ENCODE assay signal across 9 cellular contexts in the genomic region with DNA sequence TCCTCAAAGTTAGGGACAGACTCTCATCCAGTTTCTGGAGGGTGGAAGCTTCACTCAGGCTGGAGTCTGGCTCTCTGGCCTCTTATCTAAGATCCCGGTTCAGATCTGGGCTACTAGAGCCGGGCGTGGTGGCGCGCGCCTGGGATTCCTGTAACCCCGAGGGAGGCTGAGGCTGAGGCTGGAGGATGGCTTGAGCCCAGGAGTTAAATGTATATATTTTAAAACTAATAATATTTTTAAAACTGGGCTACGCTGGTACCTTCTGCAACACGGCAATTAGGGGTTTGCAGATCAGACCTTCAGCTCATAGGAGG.
DNase-seq lines count a peak whose midpoint lies in the region; ATAC-seq lines count a peak whose summit lies in the region.
"Had no signal": no experiment of that assay in that cellular context is flagged by ENCODE, and none has a peak within 500 bp of the region (broad histone marks: within the 10 kb centered on the region; RNA-seq: fewer than 3 reads in every experiment).

No MANE protein-coding gene starts in this region.

- peaks cover 19% of the 10 kb centered on the region for H3K4me1 Mint-ChIP-seq in stimulated activated naive CD8-positive, alpha-beta T cell treated with anti-CD3 and anti-CD28 coated beads, Interleukin-15, Interleukin-2, amounts not matched to agents 100 ng/mL and 50 ng/mL, for 24 hours (ENCODE audit: low read depth)
- H3K4me1 Mint-ChIP-seq in central memory CD8-positive, alpha-beta T cell: peaks cover 15% of the 10 kb centered on the region

- H3K36me3 Mint-ChIP-seq in stimulated activated naive CD8-positive, alpha-beta T cell treated with anti-CD3 and anti-CD28 coated beads, Interleukin-15, Interleukin-2, amounts not matched to agents 100 ng/mL and 50 ng/mL, for 24 hours (ENCODE audit: low read depth): no peaks in the 10 kb centered on the region
- peaks cover 7% of the 10 kb centered on the region for H3K36me3 Mint-ChIP-seq in central memory CD8-positive, alpha-beta T cell (ENCODE audit: insufficient read depth)

- peak overlapping the region; percentile 95 for H3K27ac Mint-ChIP-seq in stimulated activated naive CD8-positive, alpha-beta T cell treated with anti-CD3 and anti-CD28 coated beads, Interleukin-15, Interleukin-2, amounts not matched to agents 100 ng/mL and 50 ng/mL, for 24 hours
- H3K27ac Mint-ChIP-seq in central memory CD8-positive, alpha-beta T cell (ENCODE audit: low read depth): peak overlapping the region; percentile 95

- H3K27me3 ChIP-seq in mucosa of stomach (ENCODE audit: control insufficient read depth, insufficient read depth, low read length): no peaks in the 10 kb centered on the region

- peaks cover 10% of the 10 kb centered on the region for H3K27me3 Mint-ChIP-seq in stimulated activated naive CD8-positive, alpha-beta T cell treated with anti-CD3 and anti-CD28 coated beads, Interleukin-15, Interleukin-2, amounts not matched to agents 100 ng/mL and 50 ng/mL, for 24 hours
- peaks cover 10% of the 10 kb centered on the region for H3K27me3 Mint-ChIP-seq in central memory CD8-positive, alpha-beta T cell

- peak overlapping the region; percentile 94 for H3K4me3 ChIP-seq in mucosa of stomach (ENCODE audit: low read length)

- no peak for DNase-seq in stimulated activated naive CD8-positive, alpha-beta T cell treated with anti-CD3 and anti-CD28 coated beads, Interleukin-15, Interleukin-2, amounts not matched to agents 100 U/mL and 50 U/mL, for 24 hours
- DNase-seq in central memory CD8-positive, alpha-beta T cell (ENCODE audit: low spot score in 2 of 2): no peak
- no peak for DNase-seq in stimulated activated CD4-positive, alpha-beta T cell treated with anti-CD3 and anti-CD28 coated beads, Interleukin-12 subunit alpha, Interleukin-12 subunit beta, amount 100 ng/mL, for 4 hours
- DNase-seq: cortex of kidney had no signal

- no peaks in the 10 kb centered on the region for H3K36me3 ChIP-seq in mucosa of stomach (ENCODE audit: control insufficient read depth, insufficient read depth, low read length)

- peaks cover 9% of the 10 kb centered on the region for H3K4me1 ChIP-seq in mucosa of stomach (ENCODE audit: control insufficient read depth, insufficient read depth, low read length)

- H3K9ac ChIP-seq in mucosa of stomach (ENCODE audit: low read length): peak overlapping the region; percentile 94

- H3K9me3 Mint-ChIP-seq in stimulated activated naive CD8-positive, alpha-beta T cell treated with anti-CD3 and anti-CD28 coated beads, Interleukin-15, Interleukin-2, amounts not matched to agents 100 ng/mL and 50 ng/mL, for 24 hours: no peaks in the 10 kb centered on the region
- H3K9me3 Mint-ChIP-seq in central memory CD8-positive, alpha-beta T cell: no peaks in the 10 kb centered on the region

- peak overlapping the region; percentile 97 for H3K4me3 Mint-ChIP-seq in stimulated activated naive CD8-positive, alpha-beta T cell treated with anti-CD3 and anti-CD28 coated beads, Interleukin-15, Interleukin-2, amounts not matched to agents 100 ng/mL and 50 ng/mL, for 24 hours
- H3K4me3 Mint-ChIP-seq in central memory CD8-positive, alpha-beta T cell: peak overlapping the region; percentile 96

- no peaks in the 10 kb centered on the region for H3K9me3 ChIP-seq in mucosa of stomach (ENCODE audit: control insufficient read depth, low read length)

- ATAC-seq in stimulated activated naive CD8-positive, alpha-beta T cell treated with anti-CD3 and anti-CD28 coated beads, Interleukin-15, Interleukin-2, amounts not matched to agents 100 U/mL and 50 U/mL, for 24 hours: no peak
- no peak for ATAC-seq in central memory CD8-positive, alpha-beta T cell (replicated peaks; ENCODE audit: extremely low read depth, poor library complexity, severe bottlenecking)
- ATAC-seq in HG03280 (IDR thresholded peaks at IDR 0.05; ENCODE audit: unreplicated experiment): no peak
- ATAC-seq in HG02852 (IDR thresholded peaks at IDR 0.05; ENCODE audit: unreplicated experiment): no peak
- no peak for ATAC-seq in HG02885 (IDR thresholded peaks at IDR 0.05; ENCODE audit: poor library complexity, unreplicated experiment)
